1 cellular context compared by ENCODE assay signal in genomic region chr7:74474271-74474865, GRCh38.
A peak's percentile ranks its signal among the peaks of the same experiment; 100 is the strongest.
TF ChIP-seq lines count a peak whose summit lies in the region.

No MANE protein-coding gene starts in this region.

TF ChIP-seq in K562, 482 proteins besides CTCF, POLR2A, EP300 and RAD21:
- TF ChIP-seq HDAC2 (IDR thresholded peaks at IDR 0.05), result peak; percentile 76
- TF ChIP-seq ZZZ3 (IDR thresholded peaks at IDR 0.05), result no peak
- peak; percentile 37 to 81 for TF ChIP-seq KDM1A (IDR thresholded peaks at IDR 0.05)
- TF ChIP-seq ESRRA (IDR thresholded peaks at IDR 0.05; ENCODE audit: borderline replicate concordance, low read depth), result peak; percentile 36; the same call in 1 of the 2 replicates
- no peak for TF ChIP-seq COPS2 (conservative IDR thresholded peaks at IDR 0.05)
- no peak for TF ChIP-seq NBN (IDR thresholded peaks at IDR 0.05; ENCODE audit: low read depth)
- no peak for TF ChIP-seq ZNF184 (CRISPR knock-in tag; IDR thresholded peaks at IDR 0.05)
- no peak for TF ChIP-seq ZNF282 (CRISPR knock-in tag; IDR thresholded peaks at IDR 0.05)
- no peak for TF ChIP-seq TAF15 (IDR thresholded peaks at IDR 0.05; ENCODE audit: low read depth, low read length)
- peak; percentile 82; the same call in 1 of the 2 replicates for TF ChIP-seq CBX1 (IDR thresholded peaks at IDR 0.05; ENCODE audit: low read depth)
- TF ChIP-seq MTF1 (CRISPR knock-in tag; IDR thresholded peaks at IDR 0.05; ENCODE audit: borderline replicate concordance), result no peak
- no peak for TF ChIP-seq STAT5A (IDR thresholded peaks at IDR 0.05; ENCODE audit: borderline replicate concordance, low read length)
- TF ChIP-seq BHLHE40 (IDR thresholded peaks at IDR 0.05; ENCODE audit: low read length), result no peak
- no peak for TF ChIP-seq NCOA6 (IDR thresholded peaks at IDR 0.05)
- TF ChIP-seq ADNP (tag; IDR thresholded peaks at IDR 0.05), result peak; percentile 65
- no peak for TF ChIP-seq MTA3 (IDR thresholded peaks at IDR 0.05; ENCODE audit: borderline replicate concordance)
- TF ChIP-seq BCOR (IDR thresholded peaks at IDR 0.05), result peak; percentile 93
- TF ChIP-seq CHD4 (IDR thresholded peaks at IDR 0.05; ENCODE audit: insufficient read depth, insufficient replicate concordance, low read depth, low read length, poor library complexity, severe bottlenecking), result peak; percentile 74
- peak; percentile 83 for TF ChIP-seq ZFP36 (IDR thresholded peaks at IDR 0.05; ENCODE audit: low read depth, low read length, partially characterized antibody)
- no peak for TF ChIP-seq TAL1 (IDR thresholded peaks at IDR 0.05)
- TF ChIP-seq ZNF518B (CRISPR knock-in tag; IDR thresholded peaks at IDR 0.05), result no peak
- TF ChIP-seq CBX3 (IDR thresholded peaks at IDR 0.05; ENCODE audit: borderline replicate concordance in 1 of 2, low read length in 2 of 2), result 0 out of 3 replicates have a peak, but pooled peaks of 1 of the 2 experiments have one; percentile 32
- TF ChIP-seq SMARCA5 (IDR thresholded peaks at IDR 0.05), result peak; percentile 89
- peak in 1 of 2 experiments; percentile 68; a peak in 2 of 4 replicates for TF ChIP-seq RCOR1 (IDR thresholded peaks at IDR 0.05; ENCODE audit: borderline replicate concordance in 1 of 2, low read depth in 2 of 2, low read length in 2 of 2)
- TF ChIP-seq RBM25 (IDR thresholded peaks at IDR 0.05; ENCODE audit: low read depth, low read length, severe bottlenecking), result peak; percentile 86
- TF ChIP-seq ZNF280A (IDR thresholded peaks at IDR 0.05; ENCODE audit: low read depth, partially characterized antibody), result no peak
